Comparison of ENCODE assay signal across 9 cellular contexts in genomic region chr22:32204211-32204855, GRCh38. TPM values are rescaled to one million over a fixed set of nuclear protein-coding genes. Genes with fewer than 3 reads are reported as not detected.
DNase-seq lines count a peak whose midpoint lies in the region; ATAC-seq and TF ChIP-seq lines count a peak whose summit lies in the region.
"Had no signal": no experiment of that assay in that cellular context is flagged by ENCODE, and none has a peak within 500 bp of the region (broad histone marks: within the 10 kb centered on the region; RNA-seq: fewer than 3 reads in every experiment).

No MANE protein-coding gene starts in this region.

- no peak overlapping the region for H2AK5ac ChIP-seq in H9 (ENCODE audit: insufficient read length, low read length)

- no peak overlapping the region for H4K5ac ChIP-seq in H9 (ENCODE audit: insufficient read length, low read depth, low read length)

- H2BK5ac ChIP-seq in H9 (ENCODE audit: insufficient read length, low read length), result no peak overlapping the region

- H2BK15ac ChIP-seq in H9 (ENCODE audit: low read depth, low read length), result no peak overlapping the region

- intact Hi-C loops in dendritic cell treated with granulocyte-macrophage colony-stimulating factor and Interleukin-4, amounts not matched to agents 40 ng/mL and 50 ng/mL, for 4 days (cut with micrococcal nuclease), result no loop called here

- ATAC-seq in GM21717 (IDR thresholded peaks at IDR 0.05; ENCODE audit: unreplicated experiment) (no peak), HG03354 (IDR thresholded peaks at IDR 0.05; ENCODE audit: poor library complexity, severe bottlenecking, unreplicated experiment) (no peak)

- no peak overlapping the region for H3K14ac ChIP-seq in H9 (ENCODE audit: insufficient read depth, low read length)

- peaks cover 85% of the 10 kb centered on the region for H3K27me3 Mint-ChIP-seq in H9 (ENCODE audit: low read depth)
- peaks cover 51% of the 10 kb centered on the region for H3K27me3 Mint-ChIP-seq in dendritic cell treated with granulocyte-macrophage colony-stimulating factor and Interleukin-4, amounts not matched to agents 40 ng/mL and 50 ng/mL, for 4 days

- H3K79me1 ChIP-seq in H9 (ENCODE audit: insufficient read depth, low read depth, low read length, poor library complexity, severe bottlenecking), result no peaks in the 10 kb centered on the region

- H2AFZ ChIP-seq in H9 (ENCODE audit: low read length) (no peak overlapping the region), neuron (ENCODE audit: low read depth, low read length) (peak overlapping the region; percentile 76)

- 0 out of 3 replicates have a peak, but pooled peaks have one; percentile 14 for TF ChIP-seq CTCF in H9 (conservative IDR thresholded peaks at IDR 0.05)

- H4K20me1 ChIP-seq in H9 (ENCODE audit: control insufficient read depth, insufficient read depth, insufficient read length), result no peaks in the 10 kb centered on the region

- H3K4me2 ChIP-seq in H9 (ENCODE audit: insufficient read depth, insufficient read length, low read length), result peak overlapping the region; percentile 79

- no peak overlapping the region for H2BK20ac ChIP-seq in H9 (ENCODE audit: low read depth, low read length, poor library complexity, severe bottlenecking)

- DNase-seq in H9 (peak; percentile 66), NCI-H526 (lab: John Stamatoyannopoulos, UW) (peak; percentile 77 to 83), HT-29 (ENCODE audit: low spot score) (no peak), glomerular visceral epithelial cell (ENCODE audit: extremely low spot score) (no peak)

- no peaks in the 10 kb centered on the region for H3K79me2 ChIP-seq in H9 (ENCODE audit: insufficient read depth, low read length)

- peaks cover 8% of the 10 kb centered on the region; the same call in 1 of the 2 replicates for H3K27me3 ChIP-seq in H9 (ENCODE audit: insufficient read depth, low read length)
- peaks cover under 1% of the 10 kb centered on the region for H3K27me3 ChIP-seq in neuron (ENCODE audit: insufficient read depth, low read length)

- H3T11ph ChIP-seq in H9 (ENCODE audit: low read length), result no peak overlapping the region

- no peaks in the 10 kb centered on the region; the same call in 1 of the 2 replicates for H3K4me1 ChIP-seq in H9 (ENCODE audit: insufficient read depth, low read length)
- peaks cover 9% of the 10 kb centered on the region for H3K4me1 ChIP-seq in neuron (ENCODE audit: insufficient read depth, low read length)
- H3K4me1 ChIP-seq: SJSA1 had no signal

- no peaks in the 10 kb centered on the region for H3K9me3 Mint-ChIP-seq in H9
- no peaks in the 10 kb centered on the region for H3K9me3 Mint-ChIP-seq in dendritic cell treated with granulocyte-macrophage colony-stimulating factor and Interleukin-4, amounts not matched to agents 40 ng/mL and 50 ng/mL, for 4 days

- no peak overlapping the region for H2BK12ac ChIP-seq in H9 (ENCODE audit: insufficient read length, low read depth, low read length)

- no peak overlapping the region for H3K9ac ChIP-seq in H9 (ENCODE audit: extremely low read depth, insufficient read length, low read length)

- H3K23me2 ChIP-seq in H9 (ENCODE audit: insufficient read length, low read depth, low read length, poor library complexity, severe bottlenecking), result peaks cover 13% of the 10 kb centered on the region

- H3K56ac ChIP-seq in H9 (ENCODE audit: insufficient read length, low read depth, low read length), result no peak overlapping the region

- peaks cover 21 to 40% of the 10 kb centered on the region in 2 experiments for H3K4me1 Mint-ChIP-seq in H9
- H3K4me1 Mint-ChIP-seq in dendritic cell treated with granulocyte-macrophage colony-stimulating factor and Interleukin-4, amounts not matched to agents 40 ng/mL and 50 ng/mL, for 4 days (ENCODE audit: low read depth), result peaks cover 52% of the 10 kb centered on the region

- H3K27ac ChIP-seq in H9 (ENCODE audit: insufficient read length, low read depth, low read length), result no peak overlapping the region
- H3K27ac ChIP-seq: SJSA1 had no signal

- no peak overlapping the region for H3K23ac ChIP-seq in H9 (ENCODE audit: insufficient read length, low read depth, low read length)

- H3K4me3 Mint-ChIP-seq in H9, result peak overlapping the region; percentile 69 to 89
- peak overlapping the region; percentile 27 for H3K4me3 Mint-ChIP-seq in dendritic cell treated with granulocyte-macrophage colony-stimulating factor and Interleukin-4, amounts not matched to agents 40 ng/mL and 50 ng/mL, for 4 days

- H3K18ac ChIP-seq in H9 (ENCODE audit: insufficient read length, low read depth, low read length), result no peak overlapping the region

- H4K91ac ChIP-seq in H9 (ENCODE audit: insufficient read length, low read depth, low read length), result no peak overlapping the region

- no peaks in the 10 kb centered on the region; a peak in 1 of 7 replicates for H3K36me3 Mint-ChIP-seq in H9 (ENCODE audit: insufficient read depth in 1 of 3, low read depth in 3 of 3)
- H3K36me3 Mint-ChIP-seq in dendritic cell treated with granulocyte-macrophage colony-stimulating factor and Interleukin-4, amounts not matched to agents 40 ng/mL and 50 ng/mL, for 4 days (ENCODE audit: low read depth), result no peaks in the 10 kb centered on the region

- no peak overlapping the region for H3K4ac ChIP-seq in H9 (ENCODE audit: low read depth, low read length)

- no peak overlapping the region for H3K27ac Mint-ChIP-seq in H9
- H3K27ac Mint-ChIP-seq in dendritic cell treated with granulocyte-macrophage colony-stimulating factor and Interleukin-4, amounts not matched to agents 40 ng/mL and 50 ng/mL, for 4 days, result no peak overlapping the region

- no peak overlapping the region for H2BK120ac ChIP-seq in H9 (ENCODE audit: low read depth, low read length, poor library complexity, severe bottlenecking)

- no CpG with 5 or more reads among the region's 34 CpGs for WGBS in H9 (ENCODE audit: extremely low coverage, insufficient read length, low lambda C conversion rate)

- H3K9me3 ChIP-seq in H9 (ENCODE audit: control insufficient read depth, low read depth, low read length) (no peaks in the 10 kb centered on the region), neuron (ENCODE audit: low read length) (no peaks in the 10 kb centered on the region)
- H3K9me3 ChIP-seq: SJSA1 had no signal

- no peaks in the 10 kb centered on the region for H3K36me3 ChIP-seq in neuron (ENCODE audit: insufficient read depth, low read length)
- H3K36me3 ChIP-seq: SJSA1 had no signal

- no peak overlapping the region for H4K8ac ChIP-seq in H9 (replicated peaks; ENCODE audit: insufficient read length, low read depth, low read length)

- H3K4me3 ChIP-seq in neuron (ENCODE audit: low read length), result peak overlapping the region; percentile 46
- H3K4me3 ChIP-seq: SJSA1 had no signal

RNA-seq across cellular contexts. Expression of gene RFPL2, which starts 0.5 kb away (rescaled TPM):
- not detected in 2 replicates for total RNA-seq in H9 (2021)
- not detected in 2 replicates for total RNA-seq in HT-29 (2014; rRNA removed; shearing (Covaris generic))
- total RNA-seq: SJSA1 had no signal

RNA-seq across cellular contexts. Expression of gene C22orf42, which starts 45.2 kb away (rescaled TPM):
- not detected in 2 replicates for total RNA-seq in H9 (2021)
- total RNA-seq in HT-29 (2014; rRNA removed; shearing (Covaris generic)), result not detected in 2 replicates
- total RNA-seq: SJSA1 had no signal

RNA-seq across cellular contexts. Expression of gene SLC5A4, which starts 50.8 kb away (rescaled TPM):
- not detected in 2 replicates for total RNA-seq in H9 (2021)
- total RNA-seq in HT-29 (2014; rRNA removed; shearing (Covaris generic)), result not detected in 2 replicates
- total RNA-seq: SJSA1 had no signal

Comparison
In these comparisons a context has a peak if more than half of its experiments do, and no peak if none do; other contexts are left out.
1. DNase-seq: peak in H9 (single experiment) and NCI-H526 (2 of 2); none in HT-29 (single experiment) and glomerular visceral epithelial cell (single experiment).